3 cellular contexts compared by ENCODE assay signal in genomic region chr16:15335609-15336008, GRCh38. TPM values are rescaled to one million over a fixed set of nuclear protein-coding genes. Genes with fewer than 3 reads are reported as not detected.
"Had no signal": no experiment of that assay in that cellular context is flagged by ENCODE, and none has a peak within 500 bp of the region (broad histone marks: within the 10 kb centered on the region; RNA-seq: fewer than 3 reads in every experiment).

No MANE protein-coding gene starts in this region.

RNA-seq across cellular contexts. Expression of gene MPV17L, which starts 59.9 kb away (rescaled TPM):
- total RNA-seq: RPMI7951, SJCRH30, SK-MEL-5 had no signal
